Comparison of ENCODE assay signal across 20 cellular contexts in genomic region chr7:116663744-116664143, GRCh38. TPM values are rescaled to one million over a fixed set of nuclear protein-coding genes. Genes with fewer than 3 reads are reported as not detected.
"Had no signal": no experiment of that assay in that cellular context is flagged by ENCODE, and none has a peak within 500 bp of the region (broad histone marks: within the 10 kb centered on the region; RNA-seq: fewer than 3 reads in every experiment).

No MANE protein-coding gene starts in this region.

- H3K27ac ChIP-seq: coronary artery, heart left ventricle, neutrophil, suprapubic skin, thyroid gland had no signal

- H3K36me3 ChIP-seq: heart left ventricle, neutrophil, suprapubic skin, thyroid gland had no signal

- H3K9me3 ChIP-seq: neutrophil, suprapubic skin, thyroid gland had no signal

- FAIRE-seq: urothelium cell line had no signal

- H3K4me1 ChIP-seq: suprapubic skin had no signal

- H3K4me3 ChIP-seq: coronary artery, heart left ventricle, smooth muscle cell, suprapubic skin, thyroid gland had no signal

- DNase-seq: effector CD4-positive, alpha-beta T cell; endodermal cell; foreskin melanocyte; heart left ventricle; hippocampal formation; left colon; mammary epithelial cell; naive thymus-derived CD8-positive, alpha-beta T cell; posterior cingulate gyrus; stimulated activated CD4-positive, alpha-beta T cell treated with anti-CD3 and anti-CD28 coated beads, Interleukin-4, amount 100 ng/mL, for 1 hour; stimulated activated CD8-positive, alpha-beta memory T cell treated with anti-CD3 and anti-CD28 coated beads, Interleukin-4, amount 100 ng/mL, for 48 hours; stimulated activated naive CD8-positive, alpha-beta T cell treated with anti-CD3 and anti-CD28 coated beads, Interleukin-15, Interleukin-2, amounts not matched to agents 100 U/mL and 50 U/mL, for 24 hours; thyroid gland had no signal

- ATAC-seq: left colon; naive thymus-derived CD8-positive, alpha-beta T cell; stimulated activated effector memory CD8-positive, alpha-beta T cell treated with anti-CD3 and anti-CD28 coated beads, Interleukin-12 subunit alpha, Interleukin-12 subunit beta, amount 100 ng/mL, for 72 hours; stimulated activated naive CD8-positive, alpha-beta T cell treated with anti-CD3 and anti-CD28 coated beads, Interleukin-15, Interleukin-2, amounts not matched to agents 100 U/mL and 50 U/mL, for 24 hours had no signal

- H3K27me3 ChIP-seq: heart left ventricle, suprapubic skin, thyroid gland had no signal

RNA-seq across cellular contexts. Expression of gene MET, which starts 8.3 kb away (rescaled TPM):
- total RNA-seq: naive thymus-derived CD8-positive, alpha-beta T cell had no signal
- polyA plus RNA-seq: naive thymus-derived CD8-positive, alpha-beta T cell; neural cell had no signal
